ENCODE assay signal across 19 cellular contexts in genomic region chr9:124594215-124594614, GRCh38.
DNase-seq lines count a peak whose midpoint lies in the region; TF ChIP-seq lines count a peak whose summit lies in the region.
"Had no signal": no experiment of that assay in that cellular context is flagged by ENCODE, and none has a peak within 500 bp of the region (broad histone marks: within the 10 kb centered on the region; RNA-seq: fewer than 3 reads in every experiment).

No MANE protein-coding gene starts in this region.

- H3K9ac ChIP-seq in HUES6 (ENCODE audit: low read length) (peak overlapping the region; percentile 41), adipocyte (ENCODE audit: low read length) (peak overlapping the region; percentile 58), iPS-18a (ENCODE audit: low read length) (peak overlapping the region; percentile 70)

- TF ChIP-seq CTCF in progenitor cell of endocrine pancreas (IDR thresholded peaks at IDR 0.05; ENCODE audit: unreplicated experiment) (no peak), RWPE1 (conservative IDR thresholded peaks at IDR 0.05; ENCODE audit: low read depth) (no peak)

- H3K4me3 ChIP-seq in HUES6 (ENCODE audit: low read depth, low read length): peak overlapping the region; percentile 43
- H3K4me3 ChIP-seq in adipocyte (ENCODE audit: low read length): peak overlapping the region; percentile 26
- peak overlapping the region; percentile 63 for H3K4me3 ChIP-seq in iPS-18a (ENCODE audit: low read length)
- H3K4me3 ChIP-seq: thoracic aorta had no signal

- peaks cover 4% of the 10 kb centered on the region for H3K36me3 Mint-ChIP-seq in progenitor cell of endocrine pancreas (ENCODE audit: insufficient read depth)
- no peaks in the 10 kb centered on the region for H3K36me3 Mint-ChIP-seq in activated naive CD4-positive, alpha-beta T cell treated with anti-CD3 and anti-CD28 coated beads for 36 hours (ENCODE audit: low read depth)
- H3K36me3 Mint-ChIP-seq: activated naive CD4-positive, alpha-beta T cell treated with anti-CD3 and anti-CD28 coated beads, Interleukin-2, amount 50 U/mL, for 72 hours; CD8-positive, alpha-beta memory T cell had no signal

- peak overlapping the region; percentile 97 for H3K27ac Mint-ChIP-seq in progenitor cell of endocrine pancreas
- H3K27ac Mint-ChIP-seq in activated naive CD4-positive, alpha-beta T cell treated with anti-CD3 and anti-CD28 coated beads for 36 hours: no peak overlapping the region
- H3K27ac Mint-ChIP-seq: activated naive CD4-positive, alpha-beta T cell treated with anti-CD3 and anti-CD28 coated beads, Interleukin-2, amount 50 U/mL, for 72 hours; CD8-positive, alpha-beta memory T cell had no signal

- peak overlapping the region; percentile 95 for H3K27ac ChIP-seq in HUES6 (ENCODE audit: low read depth, low read length)
- H3K27ac ChIP-seq in iPS-18a (ENCODE audit: low read length): peak overlapping the region; percentile 95
- no peak overlapping the region for H3K27ac ChIP-seq in RWPE1
- H3K27ac ChIP-seq: brain microvascular endothelial cell, thoracic aorta had no signal

- peak overlapping the region; percentile 74 for H3K4me3 Mint-ChIP-seq in progenitor cell of endocrine pancreas (ENCODE audit: low read depth)
- H3K4me3 Mint-ChIP-seq in activated naive CD4-positive, alpha-beta T cell treated with anti-CD3 and anti-CD28 coated beads for 36 hours: no peak overlapping the region
- H3K4me3 Mint-ChIP-seq: activated T-cell treated with anti-CD3 and anti-CD28 coated beads, Interleukin-2, amount 50 U/mL, for 4 hours; CD8-positive, alpha-beta memory T cell had no signal

- H3K9me3 Mint-ChIP-seq in progenitor cell of endocrine pancreas (ENCODE audit: low read depth): no peaks in the 10 kb centered on the region
- no peaks in the 10 kb centered on the region for H3K9me3 Mint-ChIP-seq in activated naive CD4-positive, alpha-beta T cell treated with anti-CD3 and anti-CD28 coated beads for 36 hours
- H3K9me3 Mint-ChIP-seq: activated naive CD4-positive, alpha-beta T cell treated with anti-CD3 and anti-CD28 coated beads, Interleukin-2, amount 50 U/mL, for 72 hours; activated T-cell treated with anti-CD3 and anti-CD28 coated beads, Interleukin-2, amount 50 U/mL, for 4 hours; CD8-positive, alpha-beta memory T cell had no signal

- no peaks in the 10 kb centered on the region for H3K27me3 Mint-ChIP-seq in progenitor cell of endocrine pancreas
- H3K27me3 Mint-ChIP-seq in activated naive CD4-positive, alpha-beta T cell treated with anti-CD3 and anti-CD28 coated beads for 36 hours (ENCODE audit: low read depth): peaks cover 22% of the 10 kb centered on the region

- peaks cover 74% of the 10 kb centered on the region for H3K4me1 Mint-ChIP-seq in progenitor cell of endocrine pancreas (ENCODE audit: low read depth)
- H3K4me1 Mint-ChIP-seq in activated naive CD4-positive, alpha-beta T cell treated with anti-CD3 and anti-CD28 coated beads for 36 hours (ENCODE audit: low read depth): no peaks in the 10 kb centered on the region
- H3K4me1 Mint-ChIP-seq: CD8-positive, alpha-beta memory T cell had no signal

- H3K9me3 ChIP-seq in HUES6 (ENCODE audit: control insufficient read depth, insufficient read depth, low read depth, low read length): no peaks in the 10 kb centered on the region
- H3K9me3 ChIP-seq in adipocyte (ENCODE audit: control insufficient read depth, low read length): no peaks in the 10 kb centered on the region
- H3K9me3 ChIP-seq in iPS-18a (ENCODE audit: control insufficient read depth, low read depth, low read length): no peaks in the 10 kb centered on the region
- H3K9me3 ChIP-seq: SJCRH30, thoracic aorta had no signal

- intact Hi-C loops in activated naive CD4-positive, alpha-beta T cell treated with anti-CD3 and anti-CD28 coated beads for 36 hours (cut with micrococcal nuclease): no loop called here

- no peaks in the 10 kb centered on the region for H3K36me3 ChIP-seq in HUES6 (ENCODE audit: control insufficient read depth, insufficient read depth, low read length)
- H3K36me3 ChIP-seq in adipocyte (ENCODE audit: control insufficient read depth, insufficient read depth, low read length, severe bottlenecking): no peaks in the 10 kb centered on the region
- H3K36me3 ChIP-seq in iPS-18a (ENCODE audit: control insufficient read depth, low read depth, low read length): no peaks in the 10 kb centered on the region
- H3K36me3 ChIP-seq: brain microvascular endothelial cell, SJCRH30, thoracic aorta had no signal

- CTCF ChIA-PET in RWPE1 (lab: Yijun Ruan, JAX): interaction anchor here (0.6 to 1.1 kb wide), 3 partner anchors 23 to 614 kb away, joined by 3 to 4 read pairs (median 3); no protein-coding TSS in a partner anchor
- CTCF ChIA-PET in activated naive CD4-positive, alpha-beta T cell treated with anti-CD3 and anti-CD28 coated beads for 36 hours (lab: Charles Lee): interaction anchor here (1.1 to 1.5 kb wide), 3 partner anchors 18 to 130 kb away, joined by 3 to 4 read pairs (median 3); no protein-coding TSS in a partner anchor

- POLR2A ChIA-PET in RWPE1 (lab: Yijun Ruan, JAX; ENCODE audit: low non-redundant PET): interaction anchor here (0.8 kb wide), 1 partner anchor 23 kb away, joined by 3 read pairs; no protein-coding TSS in a partner anchor

- DNase-seq in adipocyte (ENCODE audit: low read depth) (no peak), progenitor cell of endocrine pancreas (ENCODE audit: low spot score, unreplicated experiment) (no peak), RWPE1 (ENCODE audit: low spot score) (no peak), T-helper 9 cell (no peak)
- no peak for DNase-seq in activated naive CD4-positive, alpha-beta T cell treated with anti-CD3 and anti-CD28 coated beads for 36 hours
- DNase-seq: activated T-cell treated with anti-CD3 and anti-CD28 coated beads, Interleukin-2, amount 50 U/mL, for 4 hours; brain microvascular endothelial cell; CD8-positive, alpha-beta memory T cell; cortex of kidney; foreskin fibroblast; left colon; NCI-H1436 treated with DMSO at 0.1 percent for 48 hours; NCI-H748 treated with DMSO at 0.1 percent for 48 hours; T-helper 2 cell had no signal

- H3K4me1 ChIP-seq in HUES6 (ENCODE audit: control insufficient read depth, insufficient read depth, low read length) (peaks cover 77% of the 10 kb centered on the region), adipocyte (ENCODE audit: control insufficient read depth, insufficient read depth, low read length) (peaks cover 51% of the 10 kb centered on the region), iPS-18a (ENCODE audit: control insufficient read depth, low read depth, low read length) (peaks cover 75% of the 10 kb centered on the region)

- H3K27me3 ChIP-seq in HUES6 (ENCODE audit: control insufficient read depth, insufficient read depth, low read length) (no peaks in the 10 kb centered on the region), adipocyte (replicated peaks; ENCODE audit: control insufficient read depth, insufficient read depth, low read length) (no peaks in the 10 kb centered on the region), iPS-18a (ENCODE audit: control insufficient read depth, insufficient read depth, low read length) (no peaks in the 10 kb centered on the region)
- H3K27me3 ChIP-seq: brain microvascular endothelial cell, SJCRH30 had no signal
